2 cellular contexts compared by ENCODE assay signal in the genomic region with DNA sequence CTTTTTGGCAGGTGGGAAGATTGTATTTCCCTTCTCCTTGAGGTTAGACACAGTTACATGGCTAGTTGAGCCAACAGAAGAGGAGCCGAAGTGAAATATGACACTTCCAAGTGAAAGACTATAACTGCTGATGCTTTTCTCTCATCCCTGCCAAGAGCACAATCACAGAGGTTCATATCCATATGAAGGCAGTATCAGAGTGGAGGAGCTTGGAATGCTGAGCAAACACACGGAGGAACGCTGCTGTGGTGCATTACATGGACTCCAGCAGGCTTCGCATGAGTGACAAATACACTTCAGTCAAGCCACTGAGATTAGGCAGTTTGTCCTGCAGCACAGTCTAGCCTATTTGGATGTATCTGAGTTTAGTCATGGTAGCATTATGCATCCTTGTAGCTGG.
TF ChIP-seq lines count a peak whose summit lies in the region.

No MANE protein-coding gene starts in this region.

TF ChIP-seq in GM23338, 12 proteins besides CTCF, POLR2A, EP300 and RAD21:
- TF ChIP-seq, protein P1, sequence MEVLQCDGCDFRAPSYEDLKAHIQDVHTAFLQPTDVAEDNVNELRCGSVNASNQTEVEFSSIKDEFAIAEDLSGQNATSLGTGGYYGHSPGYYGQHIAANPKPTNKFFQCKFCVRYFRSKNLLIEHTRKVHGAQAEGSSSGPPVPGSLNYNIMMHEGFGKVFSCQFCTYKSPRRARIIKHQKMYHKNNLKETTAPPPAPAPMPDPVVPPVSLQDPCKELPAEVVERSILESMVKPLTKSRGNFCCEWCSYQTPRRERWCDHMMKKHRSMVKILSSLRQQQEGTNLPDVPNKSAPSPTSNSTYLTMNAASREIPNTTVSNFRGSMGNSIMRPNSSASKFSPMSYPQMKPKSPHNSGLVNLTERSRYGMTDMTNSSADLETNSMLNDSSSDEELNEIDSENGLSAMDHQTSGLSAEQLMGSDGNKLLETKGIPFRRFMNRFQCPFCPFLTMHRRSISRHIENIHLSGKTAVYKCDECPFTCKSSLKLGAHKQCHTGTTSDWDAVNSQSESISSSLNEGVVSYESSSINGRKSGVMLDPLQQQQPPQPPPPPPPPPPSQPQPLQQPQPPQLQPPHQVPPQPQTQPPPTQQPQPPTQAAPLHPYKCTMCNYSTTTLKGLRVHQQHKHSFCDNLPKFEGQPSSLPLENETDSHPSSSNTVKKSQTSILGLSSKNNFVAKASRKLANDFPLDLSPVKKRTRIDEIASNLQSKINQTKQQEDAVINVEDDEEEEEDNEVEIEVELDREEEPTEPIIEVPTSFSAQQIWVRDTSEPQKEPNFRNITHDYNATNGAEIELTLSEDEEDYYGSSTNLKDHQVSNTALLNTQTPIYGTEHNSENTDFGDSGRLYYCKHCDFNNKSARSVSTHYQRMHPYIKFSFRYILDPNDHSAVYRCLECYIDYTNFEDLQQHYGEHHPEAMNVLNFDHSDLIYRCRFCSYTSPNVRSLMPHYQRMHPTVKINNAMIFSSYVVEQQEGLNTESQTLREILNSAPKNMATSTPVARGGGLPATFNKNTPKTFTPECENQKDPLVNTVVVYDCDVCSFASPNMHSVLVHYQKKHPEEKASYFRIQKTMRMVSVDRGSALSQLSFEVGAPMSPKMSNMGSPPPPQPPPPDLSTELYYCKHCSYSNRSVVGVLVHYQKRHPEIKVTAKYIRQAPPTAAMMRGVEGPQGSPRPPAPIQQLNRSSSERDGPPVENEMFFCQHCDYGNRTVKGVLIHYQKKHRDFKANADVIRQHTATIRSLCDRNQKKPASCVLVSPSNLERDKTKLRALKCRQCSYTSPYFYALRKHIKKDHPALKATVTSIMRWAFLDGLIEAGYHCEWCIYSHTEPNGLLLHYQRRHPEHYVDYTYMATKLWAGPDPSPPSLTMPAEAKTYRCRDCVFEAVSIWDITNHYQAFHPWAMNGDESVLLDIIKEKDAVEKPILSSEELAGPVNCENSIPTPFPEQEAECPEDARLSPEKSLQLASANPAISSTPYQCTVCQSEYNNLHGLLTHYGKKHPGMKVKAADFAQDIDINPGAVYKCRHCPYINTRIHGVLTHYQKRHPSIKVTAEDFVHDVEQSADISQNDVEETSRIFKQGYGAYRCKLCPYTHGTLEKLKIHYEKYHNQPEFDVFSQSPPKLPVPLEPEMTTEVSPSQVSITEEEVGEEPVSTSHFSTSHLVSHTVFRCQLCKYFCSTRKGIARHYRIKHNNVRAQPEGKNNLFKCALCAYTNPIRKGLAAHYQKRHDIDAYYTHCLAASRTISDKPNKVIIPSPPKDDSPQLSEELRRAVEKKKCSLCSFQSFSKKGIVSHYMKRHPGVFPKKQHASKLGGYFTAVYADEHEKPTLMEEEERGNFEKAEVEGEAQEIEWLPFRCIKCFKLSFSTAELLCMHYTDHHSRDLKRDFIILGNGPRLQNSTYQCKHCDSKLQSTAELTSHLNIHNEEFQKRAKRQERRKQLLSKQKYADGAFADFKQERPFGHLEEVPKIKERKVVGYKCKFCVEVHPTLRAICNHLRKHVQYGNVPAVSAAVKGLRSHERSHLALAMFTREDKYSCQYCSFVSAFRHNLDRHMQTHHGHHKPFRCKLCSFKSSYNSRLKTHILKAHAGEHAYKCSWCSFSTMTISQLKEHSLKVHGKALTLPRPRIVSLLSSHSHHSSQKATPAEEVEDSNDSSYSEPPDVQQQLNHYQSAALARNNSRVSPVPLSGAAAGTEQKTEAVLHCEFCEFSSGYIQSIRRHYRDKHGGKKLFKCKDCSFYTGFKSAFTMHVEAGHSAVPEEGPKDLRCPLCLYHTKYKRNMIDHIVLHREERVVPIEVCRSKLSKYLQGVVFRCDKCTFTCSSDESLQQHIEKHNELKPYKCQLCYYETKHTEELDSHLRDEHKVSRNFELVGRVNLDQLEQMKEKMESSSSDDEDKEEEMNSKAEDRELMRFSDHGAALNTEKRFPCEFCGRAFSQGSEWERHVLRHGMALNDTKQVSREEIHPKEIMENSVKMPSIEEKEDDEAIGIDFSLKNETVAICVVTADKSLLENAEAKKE (CRISPR knock-in tag; IDR thresholded peaks at IDR 0.05), result no peak
- TF ChIP-seq STAT1 (IDR thresholded peaks at IDR 0.05; ENCODE audit: unreplicated experiment) (no peak), EZH2 (IDR thresholded peaks at IDR 0.05; ENCODE audit: low read depth, unreplicated experiment) (no peak), EZH2phosphoT487 (IDR thresholded peaks at IDR 0.05; ENCODE audit: unreplicated experiment) (no peak)

TF ChIP-seq in IMR-90, 13 proteins besides CTCF, POLR2A, EP300 and RAD21 (continued from another document):
- TF ChIP-seq BHLHE40 (IDR thresholded peaks at IDR 0.05; ENCODE audit: low read depth, low read length) (no peak), MXI1 (IDR thresholded peaks at IDR 0.05; ENCODE audit: borderline replicate concordance, low read depth, low read length) (no peak), FOS (IDR thresholded peaks at IDR 0.05; ENCODE audit: low read depth, low read length) (no peak), MAFK (IDR thresholded peaks at IDR 0.05; ENCODE audit: low read depth, low read length) (no peak), MAZ (IDR thresholded peaks at IDR 0.05; ENCODE audit: borderline replicate concordance, low read depth, low read length) (no peak), CHD1 (IDR thresholded peaks at IDR 0.05; ENCODE audit: low read depth, low read length) (no peak), NFE2L2 (IDR thresholded peaks at IDR 0.05; ENCODE audit: low read depth, low read length) (no peak), CEBPB (IDR thresholded peaks at IDR 0.05; ENCODE audit: low read depth, low read length) (no peak)
- TF ChIP-seq, protein P2, sequence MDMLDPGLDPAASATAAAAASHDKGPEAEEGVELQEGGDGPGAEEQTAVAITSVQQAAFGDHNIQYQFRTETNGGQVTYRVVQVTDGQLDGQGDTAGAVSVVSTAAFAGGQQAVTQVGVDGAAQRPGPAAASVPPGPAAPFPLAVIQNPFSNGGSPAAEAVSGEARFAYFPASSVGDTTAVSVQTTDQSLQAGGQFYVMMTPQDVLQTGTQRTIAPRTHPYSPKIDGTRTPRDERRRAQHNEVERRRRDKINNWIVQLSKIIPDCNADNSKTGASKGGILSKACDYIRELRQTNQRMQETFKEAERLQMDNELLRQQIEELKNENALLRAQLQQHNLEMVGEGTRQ (IDR thresholded peaks at IDR 0.05; ENCODE audit: low read depth, low read length), result no peak
